Comparison of ENCODE assay signal across 21 cellular contexts in genomic region chr3:71114610-71115009, GRCh38.
DNase-seq lines count a peak whose midpoint lies in the region; ATAC-seq and TF ChIP-seq lines count a peak whose summit lies in the region.
"Had no signal": no experiment of that assay in that cellular context is flagged by ENCODE, and none has a peak within 500 bp of the region (broad histone marks: within the 10 kb centered on the region; RNA-seq: fewer than 3 reads in every experiment).

No MANE protein-coding gene starts in this region.

- H3K4me3 ChIP-seq in dorsolateral prefrontal cortex (no peak overlapping the region), thymus (ENCODE audit: low read length) (no peak overlapping the region)
- H3K4me3 ChIP-seq: tibial artery had no signal

- H3K36me3 Mint-ChIP-seq in activated naive CD4-positive, alpha-beta T cell treated with anti-CD3 and anti-CD28 coated beads, Interleukin-2, amount 50 U/mL, for 24 hours, result peaks cover 39% of the 10 kb centered on the region
- H3K36me3 Mint-ChIP-seq in naive thymus-derived CD8-positive, alpha-beta T cell, result peaks cover 10 to 88% (median 41%) of the 10 kb centered on the region in 3 donors
- peaks cover 15% of the 10 kb centered on the region for H3K36me3 Mint-ChIP-seq in mesothelial cell of epicardium

- no peak for DNase-seq in activated naive CD4-positive, alpha-beta T cell treated with Interleukin-2 at 50 U/mL for 16 hours
- DNase-seq in dorsolateral prefrontal cortex (peak in 5 of 10 donors; percentile 34 to 73 (median 58)), mesothelial cell of epicardium (ENCODE audit: low spot score in 2 of 2, unreplicated experiment in 2 of 2) (no peak), NCI-H1417 treated with DMSO at 0.1 percent for 48 hours (lab: John Stamatoyannopoulos, UW) (no peak)
- DNase-seq in naive thymus-derived CD8-positive, alpha-beta T cell, result no peak
- DNase-seq in effector CD8-positive, alpha-beta T cell (lab: John Stamatoyannopoulos, UW), result no peak
- DNase-seq: activated CD4-positive, alpha-beta T cell treated with anti-CD3 and anti-CD28 coated beads for 48 hours; activated gamma-delta T cell treated with Interleukin-2 at 50 U/mL for 16 hours; cerebellar nuclear complex; left colon; NCI-H2107; NCI-H446; NCI-H774; SIG-M5; stimulated activated naive CD4-positive, alpha-beta T cell; T-helper 9 cell; tibial artery; WERI-Rb-1 had no signal

- peaks cover 90% of the 10 kb centered on the region for H3K4me1 Mint-ChIP-seq in activated naive CD4-positive, alpha-beta T cell treated with anti-CD3 and anti-CD28 coated beads, Interleukin-2, amount 50 U/mL, for 24 hours
- H3K4me1 Mint-ChIP-seq in naive thymus-derived CD8-positive, alpha-beta T cell, result peaks cover 50 to 85% (median 75%) of the 10 kb centered on the region in 4 donors
- H3K4me1 Mint-ChIP-seq in mesothelial cell of epicardium, result peaks cover 22% of the 10 kb centered on the region

- H3K27me3 ChIP-seq in dorsolateral prefrontal cortex (no peaks in the 10 kb centered on the region), thymus (ENCODE audit: control insufficient read depth, insufficient read depth) (no peaks in the 10 kb centered on the region)
- H3K27me3 ChIP-seq: tibial artery had no signal

- intact Hi-C loops in dorsolateral prefrontal cortex (cut with DNase I), result no loop called here

- H3K9me3 Mint-ChIP-seq in activated naive CD4-positive, alpha-beta T cell treated with anti-CD3 and anti-CD28 coated beads, Interleukin-2, amount 50 U/mL, for 24 hours, result no peaks in the 10 kb centered on the region
- no peaks in the 10 kb centered on the region for H3K9me3 Mint-ChIP-seq in naive thymus-derived CD8-positive, alpha-beta T cell
- H3K9me3 Mint-ChIP-seq in mesothelial cell of epicardium, result no peaks in the 10 kb centered on the region
- H3K9me3 Mint-ChIP-seq: brain had no signal

- no peaks in the 10 kb centered on the region for H3K4me1 ChIP-seq in thymus (ENCODE audit: control insufficient read depth, insufficient read depth, low read length)

- WGBS in thymus, result 97% methylated on average over 8 of the region's 8 CpGs

- no peak for TF ChIP-seq CTCF in dorsolateral prefrontal cortex (IDR thresholded peaks at IDR 0.05 in 54 of 56, conservative IDR thresholded peaks at IDR 0.05 in 2 of 56; ENCODE audit: low read depth in 1 of 56, partially characterized antibody in 56 of 56)
- no peak for TF ChIP-seq CTCF in mesothelial cell of epicardium (IDR thresholded peaks at IDR 0.05; ENCODE audit: unreplicated experiment)

- no peaks in the 10 kb centered on the region for H3K9me3 ChIP-seq in thymus (ENCODE audit: control insufficient read depth)
- H3K9me3 ChIP-seq: tibial artery had no signal

- H3K27ac ChIP-seq in dorsolateral prefrontal cortex, result peak overlapping the region in 35 of 59 donors; percentile 4 to 73 (median 53)
- peak overlapping the region; percentile 9 for H3K27ac ChIP-seq in thymus (ENCODE audit: low read depth)
- H3K27ac ChIP-seq: WERI-Rb-1 had no signal

- H3K36me3 ChIP-seq in thymus (ENCODE audit: control insufficient read depth, insufficient read depth), result peaks cover 25% of the 10 kb centered on the region
- H3K36me3 ChIP-seq: WERI-Rb-1 had no signal

- ATAC-seq in naive thymus-derived CD8-positive, alpha-beta T cell, result no peak
- ATAC-seq: left colon had no signal

- no peaks in the 10 kb centered on the region for H3K27me3 Mint-ChIP-seq in activated naive CD4-positive, alpha-beta T cell treated with anti-CD3 and anti-CD28 coated beads, Interleukin-2, amount 50 U/mL, for 24 hours
- H3K27me3 Mint-ChIP-seq in naive thymus-derived CD8-positive, alpha-beta T cell, result no peaks in the 10 kb centered on the region
- no peaks in the 10 kb centered on the region for H3K27me3 Mint-ChIP-seq in mesothelial cell of epicardium (ENCODE audit: low read depth)
- H3K27me3 Mint-ChIP-seq: brain had no signal

- no peak overlapping the region for H3K4me3 Mint-ChIP-seq in activated naive CD4-positive, alpha-beta T cell treated with anti-CD3 and anti-CD28 coated beads, Interleukin-2, amount 50 U/mL, for 24 hours
- H3K4me3 Mint-ChIP-seq in naive thymus-derived CD8-positive, alpha-beta T cell, result peak overlapping the region in 1 of 10 donors; percentile 8
- H3K4me3 Mint-ChIP-seq in mesothelial cell of epicardium, result no peak overlapping the region
- H3K4me3 Mint-ChIP-seq: brain had no signal

- POLR2A ChIA-PET in naive thymus-derived CD8-positive, alpha-beta T cell (lab: Charles Lee), result no interaction called here

- peak overlapping the region; percentile 51 for H3K27ac Mint-ChIP-seq in activated naive CD4-positive, alpha-beta T cell treated with anti-CD3 and anti-CD28 coated beads, Interleukin-2, amount 50 U/mL, for 24 hours
- H3K27ac Mint-ChIP-seq in naive thymus-derived CD8-positive, alpha-beta T cell, result peak overlapping the region; percentile 0 to 81 (median 54)
- H3K27ac Mint-ChIP-seq in mesothelial cell of epicardium, result no peak overlapping the region
- H3K27ac Mint-ChIP-seq: brain had no signal
